ENCODE assay signal across 13 cellular contexts in genomic region chr22:24161909-24162308, GRCh38. TPM values are rescaled to one million over a fixed set of nuclear protein-coding genes. Genes with fewer than 3 reads are reported as not detected.
A peak's percentile ranks its signal among the peaks of the same experiment; 100 is the strongest.
DNase-seq lines count a peak whose midpoint lies in the region; ATAC-seq and TF ChIP-seq lines count a peak whose summit lies in the region.
"Had no signal": no experiment of that assay in that cellular context is flagged by ENCODE, and none has a peak within 500 bp of the region (broad histone marks: within the 10 kb centered on the region; RNA-seq: fewer than 3 reads in every experiment).

No MANE protein-coding gene starts in this region.

- H3K4me3 ChIP-seq in esophagus muscularis mucosa (no peak overlapping the region), MG63 (no peak overlapping the region)
- H3K4me3 ChIP-seq: colonic mucosa had no signal

- H3K27me3 ChIP-seq in esophagus muscularis mucosa (no peaks in the 10 kb centered on the region), MG63 (no peaks in the 10 kb centered on the region)
- H3K27me3 ChIP-seq: colonic mucosa had no signal

- no peak for TF ChIP-seq EP300 in esophagus muscularis mucosa (IDR thresholded peaks at IDR 0.05)

- H3K4me1 ChIP-seq in esophagus muscularis mucosa, result peaks cover 78 to 91% (median 80%) of the 10 kb centered on the region in 4 donors

- peak overlapping the region; percentile 57 to 90 (median 66) for H3K27ac ChIP-seq in esophagus muscularis mucosa (replicated peaks in 1 of 4)
- H3K27ac ChIP-seq: colonic mucosa had no signal

- peak overlapping the region; percentile 82 for H3K27ac Mint-ChIP-seq in activated T-cell treated with anti-CD3 and anti-CD28 coated beads, Interleukin-2, amount 50 U/mL, for 24 hours
- H3K27ac Mint-ChIP-seq in T-helper 17 cell, result peak overlapping the region; percentile 92
- peak overlapping the region; percentile 58 for H3K27ac Mint-ChIP-seq in stimulated activated memory B cell treated with anti-CD40 and anti-IgM and Interleukin-4, amounts not matched to agents 10 μg/mL and 1 μg/mL and 100 μg/mL, for 72 hours

- H3K9me3 ChIP-seq in T-helper 17 cell (ENCODE audit: control insufficient read depth, low read length, poor library complexity, severe bottlenecking) (no peaks in the 10 kb centered on the region), esophagus muscularis mucosa (no peaks in the 10 kb centered on the region), MG63 (no peaks in the 10 kb centered on the region)
- H3K9me3 ChIP-seq: colonic mucosa had no signal

- intact Hi-C loops in esophagus muscularis mucosa (cut with DNase I), result no loop called here

- ATAC-seq in T-helper 17 cell, result no peak
- no peak for ATAC-seq in stimulated activated memory B cell treated with anti-CD40 and anti-IgM and Interleukin-4, amounts not matched to agents 10 μg/mL and 1 μg/mL and 100 μg/mL, for 72 hours
- ATAC-seq: natural killer cell treated with Interleukin-12 subunit alpha and Interleukin-12 subunit beta and Interleukin-15 and Interleukin-18, amount 100 ng/mL, for 72 hours had no signal

- peaks cover 47% of the 10 kb centered on the region for H3K4me1 Mint-ChIP-seq in activated T-cell treated with anti-CD3 and anti-CD28 coated beads, Interleukin-2, amount 50 U/mL, for 24 hours (ENCODE audit: low read depth)
- H3K4me1 Mint-ChIP-seq in T-helper 17 cell, result peaks cover 30% of the 10 kb centered on the region
- H3K4me1 Mint-ChIP-seq in stimulated activated memory B cell treated with anti-CD40 and anti-IgM and Interleukin-4, amounts not matched to agents 10 μg/mL and 1 μg/mL and 100 μg/mL, for 72 hours, result peaks cover 54% of the 10 kb centered on the region

- peaks cover 48% of the 10 kb centered on the region for H3K36me3 Mint-ChIP-seq in activated T-cell treated with anti-CD3 and anti-CD28 coated beads, Interleukin-2, amount 50 U/mL, for 24 hours (ENCODE audit: low read depth)
- H3K36me3 Mint-ChIP-seq in T-helper 17 cell (ENCODE audit: low read depth), result peaks cover 2% of the 10 kb centered on the region
- H3K36me3 Mint-ChIP-seq in stimulated activated memory B cell treated with anti-CD40 and anti-IgM and Interleukin-4, amounts not matched to agents 10 μg/mL and 1 μg/mL and 100 μg/mL, for 72 hours, result peaks cover 16% of the 10 kb centered on the region
- H3K36me3 Mint-ChIP-seq: natural killer cell treated with Interleukin-12 subunit alpha and Interleukin-12 subunit beta and Interleukin-15 and Interleukin-18, amount 100 ng/mL, for 72 hours had no signal

- no peak overlapping the region for H3K4me3 Mint-ChIP-seq in activated T-cell treated with anti-CD3 and anti-CD28 coated beads, Interleukin-2, amount 50 U/mL, for 24 hours
- no peak overlapping the region for H3K4me3 Mint-ChIP-seq in T-helper 17 cell
- H3K4me3 Mint-ChIP-seq in stimulated activated memory B cell treated with anti-CD40 and anti-IgM and Interleukin-4, amounts not matched to agents 10 μg/mL and 1 μg/mL and 100 μg/mL, for 72 hours, result no peak overlapping the region
- H3K4me3 Mint-ChIP-seq: natural killer cell treated with Interleukin-12 subunit alpha and Interleukin-12 subunit beta and Interleukin-15 and Interleukin-18, amount 100 ng/mL, for 72 hours had no signal

- WGBS in esophagus muscularis mucosa, result 60% methylated on average over 2 of the region's 6 CpGs

- peaks cover 20 to 43% (median 34%) of the 10 kb centered on the region in 4 donors for H3K36me3 ChIP-seq in esophagus muscularis mucosa
- H3K36me3 ChIP-seq in MG63, result peaks cover 4% of the 10 kb centered on the region

- H3K9me3 Mint-ChIP-seq in activated T-cell treated with anti-CD3 and anti-CD28 coated beads, Interleukin-2, amount 50 U/mL, for 24 hours, result no peaks in the 10 kb centered on the region
- H3K9me3 Mint-ChIP-seq in stimulated activated memory B cell treated with anti-CD40 and anti-IgM and Interleukin-4, amounts not matched to agents 10 μg/mL and 1 μg/mL and 100 μg/mL, for 72 hours, result no peaks in the 10 kb centered on the region
- H3K9me3 Mint-ChIP-seq: natural killer cell treated with Interleukin-12 subunit alpha and Interleukin-12 subunit beta and Interleukin-15 and Interleukin-18, amount 100 ng/mL, for 72 hours had no signal

- DNase-seq in activated T-cell treated with anti-CD3 and anti-CD28 coated beads, Interleukin-2, amount 50 U/mL, for 24 hours, result no peak
- DNase-seq in activated T-cell treated with anti-CD3 and anti-CD28 coated beads for 4 hours (no peak), T-helper 17 cell (no peak), esophagus muscularis mucosa (ENCODE audit: extremely low spot score) (no peak), dedifferentiated amniotic fluid mesenchymal stem cell (ENCODE audit: extremely low spot score) (no peak), HCEC 1CT (no peak), MG63 (no peak)
- DNase-seq: colonic mucosa, DND-41, islet precursor cell, NCI-H774 had no signal

- no peak for TF ChIP-seq CTCF in esophagus muscularis mucosa (IDR thresholded peaks at IDR 0.05)

- no peaks in the 10 kb centered on the region for H3K27me3 Mint-ChIP-seq in activated T-cell treated with anti-CD3 and anti-CD28 coated beads, Interleukin-2, amount 50 U/mL, for 24 hours
- H3K27me3 Mint-ChIP-seq in T-helper 17 cell, result no peaks in the 10 kb centered on the region
- no peaks in the 10 kb centered on the region for H3K27me3 Mint-ChIP-seq in stimulated activated memory B cell treated with anti-CD40 and anti-IgM and Interleukin-4, amounts not matched to agents 10 μg/mL and 1 μg/mL and 100 μg/mL, for 72 hours
- H3K27me3 Mint-ChIP-seq: natural killer cell treated with Interleukin-12 subunit alpha and Interleukin-12 subunit beta and Interleukin-15 and Interleukin-18, amount 100 ng/mL, for 72 hours had no signal

- no peak for TF ChIP-seq POLR2A in esophagus muscularis mucosa (IDR thresholded peaks at IDR 0.05; ENCODE audit: low read depth)

RNA-seq across cellular contexts. Expression of gene SUSD2, which starts 19.4 kb away (rescaled TPM):
- total RNA-seq in T-helper 17 cell (1 to 10 TPM in 1 of 2 donors, under 1 TPM in 1; 0.80 to 1.1 TPM), esophagus muscularis mucosa (1 to 10 TPM; 3.3 to 10.0 (median 4.2) TPM)
- total RNA-seq in MG63 (2014; rRNA removed; shearing (Covaris generic); ENCODE audit: low replicate concordance), result 0.20 TPM in 1 of 2 replicates, not detected in the other
